1 cellular context compared by ENCODE assay signal in the genomic region with DNA sequence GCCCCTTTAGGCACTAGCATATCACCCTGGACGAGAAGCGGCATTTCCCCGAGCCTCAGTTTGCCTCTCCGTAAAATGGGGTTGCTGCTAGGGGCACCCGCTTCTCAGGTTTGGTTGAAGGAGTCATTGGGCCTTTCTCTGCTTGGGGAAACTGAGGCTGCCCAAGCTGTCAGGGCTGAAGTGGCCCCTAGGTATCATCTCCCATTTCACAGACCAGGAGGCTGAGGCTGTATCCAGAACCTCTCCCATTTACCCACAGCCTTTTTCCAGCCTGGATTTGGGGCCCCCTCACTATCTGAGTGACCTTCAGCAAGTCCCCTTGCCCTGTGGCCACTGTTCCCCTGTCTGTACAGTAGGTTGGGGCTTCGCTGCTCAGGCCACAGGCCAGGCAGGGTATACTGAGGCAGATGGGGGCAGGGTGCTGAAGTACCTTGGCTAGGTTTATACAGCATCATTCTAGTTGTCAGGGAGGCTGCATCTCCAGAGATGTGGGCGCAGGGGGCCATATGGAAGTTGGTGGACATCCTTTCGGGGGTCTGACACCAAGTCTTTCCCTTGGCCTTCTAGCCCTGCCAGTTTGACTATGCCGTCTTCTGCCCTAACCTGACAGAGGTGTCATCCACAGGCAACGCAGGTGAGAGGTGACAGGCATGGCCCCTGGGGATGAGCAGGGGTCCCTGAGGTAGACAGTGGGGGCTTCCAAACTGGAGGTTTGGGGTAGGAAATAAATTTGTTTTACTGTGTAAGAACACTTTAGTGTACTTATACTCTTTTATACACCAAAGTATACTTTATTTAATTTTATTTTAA.
TF ChIP-seq lines count a peak whose summit lies in the region.

No MANE protein-coding gene starts in this region.

TF ChIP-seq in H1, 55 proteins besides CTCF, POLR2A, EP300 and RAD21:
- TF ChIP-seq KDM1A (IDR thresholded peaks at IDR 0.05; ENCODE audit: borderline replicate concordance, low read length) (peak; percentile 89), RBBP5 (IDR thresholded peaks at IDR 0.05; ENCODE audit: borderline replicate concordance, low read depth, low read length) (no peak)
